22 cellular contexts compared by ENCODE assay signal in the genomic region with DNA sequence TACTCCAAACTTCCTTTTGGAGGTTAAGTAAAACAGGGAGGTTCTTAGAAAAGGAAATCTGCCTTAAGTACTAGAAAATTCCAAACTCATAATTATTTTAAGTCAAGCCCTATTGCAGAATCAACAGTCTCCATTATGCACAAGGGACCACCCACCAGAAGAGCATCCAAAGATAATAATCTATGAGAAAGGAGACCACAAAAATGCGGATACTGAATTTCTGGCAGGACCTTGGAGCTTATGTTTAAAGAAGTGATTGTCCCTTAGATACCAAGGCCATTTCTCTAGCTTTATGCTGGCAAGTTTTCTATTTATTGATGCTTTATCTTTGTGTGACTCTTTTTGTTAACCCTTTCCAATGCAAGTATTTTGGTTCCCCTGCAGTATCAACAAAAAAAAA.
DNase-seq lines count a peak whose midpoint lies in the region; TF ChIP-seq lines count a peak whose summit lies in the region.
"Had no signal": no experiment of that assay in that cellular context is flagged by ENCODE, and none has a peak within 500 bp of the region (broad histone marks: within the 10 kb centered on the region; RNA-seq: fewer than 3 reads in every experiment).

No MANE protein-coding gene starts in this region.

- in situ Hi-C loops in astrocyte of the spinal cord (cut with HindIII; ENCODE audit: low sequenced_read_pairs) = no loop called here

- TF ChIP-seq CTCF in AG04449 (IDR thresholded peaks at IDR 0.05; ENCODE audit: insufficient read depth, low read length, missing control alignments) (no peak), astrocyte of the spinal cord (IDR thresholded peaks at IDR 0.05; ENCODE audit: low read depth, low read length) (no peak), fibroblast of pulmonary artery (IDR thresholded peaks at IDR 0.05; ENCODE audit: low read length, missing control alignments) (no peak), spleen (IDR thresholded peaks at IDR 0.05 in 8 of 11, conservative IDR thresholded peaks at IDR 0.05 in 3 of 11) (no peak)

- peaks cover 0 to 6% (median 0%) of the 10 kb centered on the region in 6 donors for H3K4me1 ChIP-seq in spleen
- H3K4me1 ChIP-seq: colonic mucosa, gastroesophageal sphincter, uterus had no signal

- H3K9me3 ChIP-seq in spleen = no peaks in the 10 kb centered on the region
- H3K9me3 ChIP-seq: A549, colonic mucosa, gastroesophageal sphincter, uterus had no signal

- CTCF ChIA-PET in AG04449 (lab: Yijun Ruan, JAX) = interaction anchor here (0.7 to 0.9 kb wide), 2 partner anchors 296 to 396 kb away, joined by 3 read pairs; no protein-coding TSS in a partner anchor

- no peaks in the 10 kb centered on the region for H3K36me3 ChIP-seq in spleen
- H3K36me3 ChIP-seq: colonic mucosa, gastroesophageal sphincter, uterus had no signal

- POLR2A ChIA-PET in AG04449 (lab: Yijun Ruan, JAX) = interaction anchor here (0.7 kb wide), 1 partner anchor 87 kb away, joined by 5 read pairs; no protein-coding TSS in a partner anchor

- 78 to 89% (median 85%) methylated on average over 1 of the region's 1 CpG for WGBS in spleen, 5 donors

- no peaks in the 10 kb centered on the region for H3K27me3 ChIP-seq in spleen (replicated peaks in 1 of 7)
- H3K27me3 ChIP-seq: colonic mucosa, gastroesophageal sphincter, uterus had no signal

- no peak for TF ChIP-seq POLR2A in spleen (IDR thresholded peaks at IDR 0.05)

- intact Hi-C loops in spleen (cut with DNase I; ENCODE audit: low total_unique reads) = no loop called here

- H3K4me3 ChIP-seq in AG04449 (ENCODE audit: low read depth, low read length) (no peak overlapping the region), astrocyte of the spinal cord (ENCODE audit: low read depth, low read length) (no peak overlapping the region), fibroblast of pulmonary artery (replicated peaks; ENCODE audit: low read depth, low read length) (no peak overlapping the region), spleen (no peak overlapping the region)
- H3K4me3 ChIP-seq: A549, colonic mucosa, gastroesophageal sphincter, smooth muscle cell, uterus had no signal

- no peak overlapping the region for H3K27ac ChIP-seq in spleen
- H3K27ac ChIP-seq: colonic mucosa, gastroesophageal sphincter, KMS-11, uterus had no signal

- DNase-seq in AG04449 (ENCODE audit: low read depth, low spot score) (peak; percentile 26), HS-27A (ENCODE audit: low read depth) (peak; percentile 38), astrocyte of the spinal cord (ENCODE audit: low read depth, low spot score) (peak; percentile 78), fibroblast of pulmonary artery (ENCODE audit: low read depth) (peak; percentile 26), spleen (no peak), SIG-M5 treated with dmso at 0.1 percent for 504 hours (lab: John Stamatoyannopoulos, UW; ENCODE audit: unreplicated experiment) (no peak)
- no peak for DNase-seq in effector CD4-positive, alpha-beta T cell
- no peak for DNase-seq in activated CD8-positive, alpha-beta memory T cell treated with anti-CD3 and anti-CD28 coated beads for 24 hours
- DNase-seq: activated CD4-positive, alpha-beta T cell treated with anti-CD3 and anti-CD28 coated beads, Interleukin-2, amount 50 U/mL, for 48 hours; activated naive CD4-positive, alpha-beta T cell; anterior cingulate cortex; colonic mucosa; left cardiac atrium; NCI-H1092; NCI-H2081; stimulated activated CD4-positive, alpha-beta T cell treated with anti-CD3 and anti-CD28 coated beads, Interleukin-4, amount 100 ng/mL, for 4 hours; substantia nigra; uterus had no signal

Comparison
In these comparisons a context has a peak if more than half of its experiments do, and no peak if none do; other contexts are left out.
1. DNase-seq: peak in AG04449 (single experiment), HS-27A (single experiment), astrocyte of the spinal cord (single experiment) and fibroblast of pulmonary artery (single experiment); none in spleen (single experiment), SIG-M5 treated with dmso at 0.1 percent for 504 hours (single experiment), effector CD4-positive, alpha-beta T cell (single experiment) and activated CD8-positive, alpha-beta memory T cell treated with anti-CD3 and anti-CD28 coated beads for 24 hours (single experiment).